Comparison of ENCODE assay signal across 7 cellular contexts in the genomic region with DNA sequence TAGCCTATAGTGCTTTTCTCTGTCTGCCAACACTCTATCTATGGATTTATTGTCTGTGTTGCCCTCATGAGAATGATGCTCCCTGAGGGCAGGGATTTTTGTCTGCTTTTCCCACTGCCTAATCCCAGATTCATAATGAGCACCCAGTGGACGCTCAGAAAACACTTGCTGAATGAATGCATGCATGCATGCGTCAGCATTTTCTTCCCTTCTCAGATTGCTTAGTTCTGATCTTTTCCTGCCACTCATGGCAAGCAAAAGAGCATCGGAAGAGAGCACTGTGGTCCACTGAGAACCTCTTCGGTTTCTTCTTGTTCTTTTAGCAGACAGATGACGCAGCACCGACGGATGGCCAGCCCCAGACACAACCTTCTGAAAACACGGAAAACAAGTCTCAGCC.
"Had no signal": no experiment of that assay in that cellular context is flagged by ENCODE, and none has a peak within 500 bp of the region (broad histone marks: within the 10 kb centered on the region; RNA-seq: fewer than 3 reads in every experiment).

No MANE protein-coding gene starts in this region.

- H2AFZ ChIP-seq: GM23338 had no signal

- DNase-seq: H9, HCEC 1CT, KG1 had no signal

- H3K4me2 ChIP-seq: GM23338 had no signal

- H3K4me3 ChIP-seq: GM23338 had no signal

- FAIRE-seq: H1, H54, HTR-8/SVneo had no signal

- ATAC-seq: GM23338 had no signal
